ENCODE assay signal across 14 cellular contexts in the genomic region with DNA sequence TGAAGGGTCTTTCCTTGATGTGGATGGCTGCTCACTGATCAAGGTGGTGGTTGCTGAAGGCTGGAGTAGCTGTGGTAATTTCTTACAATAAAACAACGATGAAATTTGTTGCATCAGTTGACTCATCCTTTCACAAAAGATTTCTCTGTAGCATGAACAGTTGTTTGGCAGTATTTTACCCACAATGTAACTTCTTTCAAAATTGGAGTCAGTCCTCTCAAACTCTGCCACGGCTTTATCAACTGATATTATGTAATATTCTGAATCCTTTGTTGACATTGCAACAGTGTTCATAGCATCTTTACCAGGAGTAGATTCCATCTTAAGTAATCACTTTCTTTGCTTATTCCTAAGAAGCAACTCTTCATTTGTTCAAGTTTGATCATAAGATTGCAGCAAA.
A peak's percentile ranks its signal among the peaks of the same experiment; 100 is the strongest.
DNase-seq lines count a peak whose midpoint lies in the region; ATAC-seq and TF ChIP-seq lines count a peak whose summit lies in the region.
"Had no signal": no experiment of that assay in that cellular context is flagged by ENCODE, and none has a peak within 500 bp of the region (broad histone marks: within the 10 kb centered on the region; RNA-seq: fewer than 3 reads in every experiment).

No MANE protein-coding gene starts in this region.

- ATAC-seq in HG02610 (IDR thresholded peaks at IDR 0.05; ENCODE audit: unreplicated experiment) = no peak

- H3K36me3 ChIP-seq in mammary epithelial cell (ENCODE audit: insufficient read depth, low read length) = no peaks in the 10 kb centered on the region
- H3K36me3 ChIP-seq: cardiac muscle cell, SJSA1, tibial artery had no signal

- BruUV-seq in mammary epithelial cell (replicated peaks; lab: Mats Ljungman, UMichigan) = no TSS peak

- H3K9me3 Mint-ChIP-seq in activated CD4-positive, alpha-beta T cell treated with anti-CD3 and anti-CD28 coated beads, Interleukin-2, amount 10 ng/mL, durations not matched to agents 7 days and 5 days = peaks cover 3% of the 10 kb centered on the region

- H3K79me2 ChIP-seq in mammary epithelial cell (ENCODE audit: insufficient read depth, low read length) = peaks cover 17% of the 10 kb centered on the region

- no peak overlapping the region for H2AFZ ChIP-seq in mammary epithelial cell (ENCODE audit: low read depth, low read length)

- H3K4me1 Mint-ChIP-seq in activated CD4-positive, alpha-beta T cell treated with anti-CD3 and anti-CD28 coated beads, Interleukin-2, amount 10 ng/mL, durations not matched to agents 7 days and 5 days = peaks cover 9% of the 10 kb centered on the region

- dilution Hi-C loops in mammary epithelial cell (cut with HindIII; ENCODE audit: low sequenced_read_pairs) = no loop called here

- H3K9ac ChIP-seq in mammary epithelial cell (ENCODE audit: insufficient read depth, low read length) = no peak overlapping the region

- no peaks in the 10 kb centered on the region for H3K9me3 ChIP-seq in mammary epithelial cell (replicated peaks; ENCODE audit: insufficient read depth, low read length)
- H3K9me3 ChIP-seq: SJSA1, tibial artery had no signal

- H3K4me1 ChIP-seq in mammary epithelial cell (ENCODE audit: insufficient read depth, low read length) = peaks cover 16% of the 10 kb centered on the region

- no peak overlapping the region for H3K4me2 ChIP-seq in mammary epithelial cell (ENCODE audit: insufficient read depth, low read depth, low read length)

- no peaks in the 10 kb centered on the region for H3K36me3 Mint-ChIP-seq in activated CD4-positive, alpha-beta T cell treated with anti-CD3 and anti-CD28 coated beads, Interleukin-2, amount 10 ng/mL, durations not matched to agents 7 days and 5 days (ENCODE audit: low read depth)

- 0% methylated on average over 2 of the region's 2 CpGs for WGBS in mammary epithelial cell (ENCODE audit: low coverage, missing lambda C conversion rate)

- H3K27me3 ChIP-seq in mammary epithelial cell (ENCODE audit: insufficient read depth, low read length) = no peaks in the 10 kb centered on the region
- H3K27me3 ChIP-seq: cardiac muscle cell, SJSA1, tibial artery had no signal

- POLR2A ChIA-PET in activated CD4-positive, alpha-beta T cell treated with anti-CD3 and anti-CD28 coated beads, Interleukin-2, amount 10 ng/mL, durations not matched to agents 7 days and 5 days (lab: Charles Lee) = no interaction called here

- peaks cover 5% of the 10 kb centered on the region for H4K20me1 ChIP-seq in mammary epithelial cell (ENCODE audit: insufficient read depth, low read length)

- in situ Hi-C loops in mammary epithelial cell (cut with MboI; ENCODE audit: low sequenced_read_pairs in 2 of 2) = no loop called here

- H3K27me3 Mint-ChIP-seq in activated CD4-positive, alpha-beta T cell treated with anti-CD3 and anti-CD28 coated beads, Interleukin-2, amount 10 ng/mL, durations not matched to agents 7 days and 5 days = no peaks in the 10 kb centered on the region

- H3K27ac Mint-ChIP-seq in activated CD4-positive, alpha-beta T cell treated with anti-CD3 and anti-CD28 coated beads, Interleukin-2, amount 10 ng/mL, durations not matched to agents 7 days and 5 days = no peak overlapping the region

- intact Hi-C loops in mammary epithelial cell (cut with micrococcal nuclease) = no loop called here

- H3K4me3 ChIP-seq in AG09309 (ENCODE audit: control insufficient read depth, low read depth, low read length) = no peak overlapping the region
- no peak overlapping the region for H3K4me3 ChIP-seq in mammary epithelial cell (replicated peaks in 1 of 3; ENCODE audit: insufficient read depth in 1 of 3, low read depth in 2 of 3, low read length in 3 of 3)
- H3K4me3 ChIP-seq: cardiac muscle cell, SJSA1, tibial artery had no signal

- H3K27ac ChIP-seq in mammary epithelial cell (ENCODE audit: insufficient read depth, low read depth, low read length) = no peak overlapping the region
- H3K27ac ChIP-seq: cardiac muscle cell, SJSA1, tibial artery had no signal

- no peak for TF ChIP-seq CTCF in AG09309 (IDR thresholded peaks at IDR 0.05; ENCODE audit: control insufficient read depth, insufficient read depth, low read depth, low read length, missing control alignments)
- TF ChIP-seq CTCF in mammary epithelial cell (conservative IDR thresholded peaks at IDR 0.05 in 1 of 2, IDR thresholded peaks at IDR 0.05 in 1 of 2; ENCODE audit: extremely low read depth in 1 of 2, insufficient read depth in 1 of 2, low read depth in 1 of 2, low read length in 2 of 2) = no peak

- no peak overlapping the region for H3K4me3 Mint-ChIP-seq in activated CD4-positive, alpha-beta T cell treated with anti-CD3 and anti-CD28 coated beads, Interleukin-2, amount 10 ng/mL, durations not matched to agents 7 days and 5 days

- CTCF ChIA-PET in mammary epithelial cell (lab: Charles Lee; ENCODE audit: low non-redundant PET) = interaction anchor here (0.6 kb wide), 1 partner anchor 33 kb away, joined by 6 read pairs; no protein-coding TSS in a partner anchor
- CTCF ChIA-PET in activated CD4-positive, alpha-beta T cell treated with anti-CD3 and anti-CD28 coated beads, Interleukin-2, amount 10 ng/mL, durations not matched to agents 7 days and 5 days (lab: Charles Lee) = no interaction called here

- peak; percentile 91 for DNase-seq in AG09309 (ENCODE audit: low read depth)
- peak; percentile 34 for DNase-seq in M059J (ENCODE audit: low read depth)
- peak; percentile 70 for DNase-seq in mammary epithelial cell
- peak; percentile 90 for DNase-seq in iris pigment epithelial cell (ENCODE audit: low read depth)
- no peak for DNase-seq in HuH-7 (ENCODE audit: low spot score)
- no peak for DNase-seq in DMS 273 treated with DMSO at 0.1 percent for 48 hours (lab: John Stamatoyannopoulos, UW)
- no peak for DNase-seq in activated CD4-positive, alpha-beta T cell treated with anti-CD3 and anti-CD28 coated beads, Interleukin-2, amount 10 ng/mL, durations not matched to agents 7 days and 5 days
- DNase-seq: activated gamma-delta T cell, NCI-H526 treated with DMSO at 0.1 percent for 48 hours, occipital lobe had no signal

Comparison
In these comparisons a context has a peak if more than half of its experiments do, and no peak if none do; other contexts are left out.
1. DNase-seq: peak in AG09309 (single experiment), M059J (single experiment), mammary epithelial cell (single experiment) and iris pigment epithelial cell (single experiment); none in HuH-7 (single experiment), DMS 273 treated with DMSO at 0.1 percent for 48 hours (single experiment) and activated CD4-positive, alpha-beta T cell treated with anti-CD3 and anti-CD28 coated beads, Interleukin-2, amount 10 ng/mL, durations not matched to agents 7 days and 5 days (single experiment).